Comparison of ENCODE assay signal across 18 cellular contexts in the genomic region with DNA sequence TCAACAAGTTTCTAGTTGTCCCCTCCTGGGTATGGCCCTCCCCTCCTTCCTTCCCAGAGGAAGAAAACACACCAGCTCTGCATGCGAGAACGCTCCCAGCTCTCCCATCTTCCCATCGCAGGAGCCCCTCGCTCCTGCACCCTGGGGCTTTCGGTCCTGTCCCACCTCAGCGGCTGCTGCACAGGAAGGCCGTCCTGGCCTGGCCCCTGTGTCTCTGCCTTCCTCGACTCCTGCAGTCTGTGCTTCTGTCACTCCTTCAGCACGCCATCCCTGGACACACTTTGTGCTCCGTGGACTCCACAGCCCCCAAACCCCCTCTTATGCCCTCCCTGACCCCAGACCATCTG. TPM values are rescaled to one million over a fixed set of nuclear protein-coding genes. Genes with fewer than 3 reads are reported as not detected.
"Had no signal": no experiment of that assay in that cellular context is flagged by ENCODE, and none has a peak within 500 bp of the region (broad histone marks: within the 10 kb centered on the region; RNA-seq: fewer than 3 reads in every experiment).

No MANE protein-coding gene starts in this region.

- H3K79me2 ChIP-seq: hepatocyte had no signal

- H3K36me3 ChIP-seq: adrenal gland, neutrophil, upper lobe of left lung had no signal

- H3K4me1 ChIP-seq: adrenal gland, upper lobe of left lung had no signal

- H3K9me3 ChIP-seq: adrenal gland, neutrophil, upper lobe of left lung had no signal

- H3K4me3 Mint-ChIP-seq: activated CD4-positive, alpha-beta memory T cell treated with anti-CD3 and anti-CD28 coated beads, Interleukin-2, amount 10 ng/mL, durations not matched to agents 7 days and 5 days; activated naive CD4-positive, alpha-beta T cell treated with anti-CD3 and anti-CD28 coated beads, Interleukin-2, amount 10 ng/mL, durations not matched to agents 7 days and 5 days had no signal

- H3K27me3 Mint-ChIP-seq: activated CD4-positive, alpha-beta memory T cell treated with anti-CD3 and anti-CD28 coated beads, Interleukin-2, amount 10 ng/mL, durations not matched to agents 7 days and 5 days; activated CD4-positive, alpha-beta T cell treated with anti-CD3 and anti-CD28 coated beads for 36 hours had no signal

- H3K27ac Mint-ChIP-seq: activated CD4-positive, alpha-beta memory T cell treated with anti-CD3 and anti-CD28 coated beads, Interleukin-2, amount 10 ng/mL, durations not matched to agents 7 days and 5 days; activated CD4-positive, alpha-beta T cell treated with anti-CD3 and anti-CD28 coated beads for 36 hours; activated naive CD4-positive, alpha-beta T cell treated with anti-CD3 and anti-CD28 coated beads, Interleukin-2, amount 10 ng/mL, durations not matched to agents 7 days and 5 days had no signal

- H3K4me1 Mint-ChIP-seq: activated CD4-positive, alpha-beta memory T cell treated with anti-CD3 and anti-CD28 coated beads, Interleukin-2, amount 10 ng/mL, durations not matched to agents 7 days and 5 days; activated CD4-positive, alpha-beta T cell treated with anti-CD3 and anti-CD28 coated beads for 36 hours; activated naive CD4-positive, alpha-beta T cell treated with anti-CD3 and anti-CD28 coated beads, Interleukin-2, amount 10 ng/mL, durations not matched to agents 7 days and 5 days had no signal

- ATAC-seq: right cardiac atrium had no signal

- H3K27me3 ChIP-seq: adrenal gland, hepatocyte, neutrophil had no signal

- H3K9me3 Mint-ChIP-seq: activated CD4-positive, alpha-beta memory T cell treated with anti-CD3 and anti-CD28 coated beads, Interleukin-2, amount 10 ng/mL, durations not matched to agents 7 days and 5 days; activated naive CD4-positive, alpha-beta T cell treated with anti-CD3 and anti-CD28 coated beads, Interleukin-2, amount 10 ng/mL, durations not matched to agents 7 days and 5 days had no signal

- H3K36me3 Mint-ChIP-seq: activated naive CD4-positive, alpha-beta T cell treated with anti-CD3 and anti-CD28 coated beads, Interleukin-2, amount 10 ng/mL, durations not matched to agents 7 days and 5 days had no signal

- H2AFZ ChIP-seq: hepatocyte had no signal

- H3K27ac ChIP-seq: adrenal gland, coronary artery, epithelial cell of prostate, hepatocyte, neutrophil, upper lobe of left lung, VCaP had no signal

- DNase-seq: activated CD4-positive, alpha-beta memory T cell treated with anti-CD3 and anti-CD28 coated beads, Interleukin-2, amount 10 ng/mL, durations not matched to agents 7 days and 5 days; activated CD8-positive, alpha-beta memory T cell treated with anti-CD3 and anti-CD28 coated beads, Interleukin-2, amount 50 U/mL, for 4 hours; activated naive CD4-positive, alpha-beta T cell treated with anti-CD3 and anti-CD28 coated beads, Interleukin-2, amount 10 ng/mL, durations not matched to agents 7 days and 5 days; effector CD8-positive, alpha-beta T cell; stimulated activated naive CD4-positive, alpha-beta T cell treated with Interleukin-2 at 50 U/mL for 16 hours; upper lobe of left lung had no signal

- H3K4me3 ChIP-seq: adrenal gland, coronary artery, hepatocyte, upper lobe of left lung had no signal

- H3K4me2 ChIP-seq: hepatocyte had no signal

RNA-seq across cellular contexts. Expression of a gene that starts 23.2 kb away (rescaled TPM):
- total RNA-seq: activated CD4-positive, alpha-beta memory T cell treated with anti-CD3 and anti-CD28 coated beads, Interleukin-2, amount 10 ng/mL, durations not matched to agents 7 days and 5 days; activated CD4-positive, alpha-beta T cell treated with anti-CD3 and anti-CD28 coated beads for 36 hours; adrenal gland; cardiac septum; hepatocyte; kidney epithelial cell; liver; right cardiac atrium; temporal lobe; upper lobe of left lung had no signal
- polyA plus RNA-seq: adrenal gland, hepatocyte, liver, right cardiac atrium had no signal

RNA-seq across cellular contexts. Expression of a gene that starts 34.5 kb away (rescaled TPM):
- total RNA-seq: activated CD4-positive, alpha-beta memory T cell treated with anti-CD3 and anti-CD28 coated beads, Interleukin-2, amount 10 ng/mL, durations not matched to agents 7 days and 5 days; activated CD4-positive, alpha-beta T cell treated with anti-CD3 and anti-CD28 coated beads for 36 hours; adrenal gland; cardiac septum; hepatocyte; kidney epithelial cell; liver; right cardiac atrium; temporal lobe; upper lobe of left lung had no signal
- polyA plus RNA-seq: adrenal gland, hepatocyte, liver had no signal

RNA-seq across cellular contexts. Expression of a gene that starts 41.8 kb away (rescaled TPM):
- total RNA-seq: activated CD4-positive, alpha-beta memory T cell treated with anti-CD3 and anti-CD28 coated beads, Interleukin-2, amount 10 ng/mL, durations not matched to agents 7 days and 5 days; activated CD4-positive, alpha-beta T cell treated with anti-CD3 and anti-CD28 coated beads for 36 hours; adrenal gland; cardiac septum; hepatocyte; kidney epithelial cell; liver; right cardiac atrium; temporal lobe; upper lobe of left lung had no signal
- polyA plus RNA-seq: adrenal gland, hepatocyte, liver, right cardiac atrium had no signal

RNA-seq across cellular contexts. Expression of a gene that starts 56.7 kb away (rescaled TPM):
- total RNA-seq: activated CD4-positive, alpha-beta memory T cell treated with anti-CD3 and anti-CD28 coated beads, Interleukin-2, amount 10 ng/mL, durations not matched to agents 7 days and 5 days; activated CD4-positive, alpha-beta T cell treated with anti-CD3 and anti-CD28 coated beads for 36 hours; adrenal gland; cardiac septum; hepatocyte; kidney epithelial cell; liver; right cardiac atrium; temporal lobe; upper lobe of left lung had no signal
- polyA plus RNA-seq: adrenal gland, hepatocyte, liver, right cardiac atrium had no signal
